32 cellular contexts compared by ENCODE assay signal in the genomic region with DNA sequence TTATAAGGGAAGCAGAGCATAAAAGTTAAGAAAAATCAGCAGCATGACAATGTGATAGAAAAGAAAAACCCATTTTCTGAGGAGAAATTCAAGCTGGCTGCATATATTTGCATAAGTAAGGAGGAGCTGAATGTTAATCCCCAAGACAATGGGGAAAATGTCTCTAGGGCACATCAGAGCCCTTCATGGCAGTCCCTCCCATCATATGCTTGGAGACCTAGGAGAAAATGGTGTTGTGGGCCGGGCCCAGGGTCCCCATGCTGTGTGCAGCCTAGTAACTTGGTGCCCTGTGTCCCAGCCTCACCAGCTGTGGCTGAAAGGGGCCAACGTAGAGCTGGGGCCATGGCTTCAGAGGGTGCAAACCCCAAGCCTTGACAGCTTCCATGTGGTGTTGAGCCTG.
DNase-seq lines count a peak whose midpoint lies in the region; ATAC-seq and TF ChIP-seq lines count a peak whose summit lies in the region.
"Had no signal": no experiment of that assay in that cellular context is flagged by ENCODE, and none has a peak within 500 bp of the region (broad histone marks: within the 10 kb centered on the region; RNA-seq: fewer than 3 reads in every experiment).

No MANE protein-coding gene starts in this region.

- ATAC-seq in WTC11: 0 out of 2 replicates have a peak, but pooled peaks have one; percentile 39
- ATAC-seq: A549; CD8-positive, alpha-beta T cell had no signal

- H3K79me1 ChIP-seq in neuronal stem cell (ENCODE audit: low read depth, low read length): no peaks in the 10 kb centered on the region

- DNase-seq in HAP-1 (ENCODE audit: low spot score in 2 of 2) (peak; percentile 51 to 64), WTC11 (ENCODE audit: low spot score) (no peak), neuronal stem cell (ENCODE audit: low spot score) (no peak), dermis blood vessel endothelial cell (no peak), mesothelial cell of epicardium (ENCODE audit: low spot score in 2 of 2, unreplicated experiment in 2 of 2) (no peak), DMS53 (lab: John Stamatoyannopoulos, UW) (no peak)
- DNase-seq: 8988T; ACHN; AML-193; BE2C; C1 segment of cervical spinal cord; Caco-2; Calu3; CD4-positive, alpha-beta memory T cell; CD4-positive, alpha-beta T cell; CD4-positive, CD25-positive, alpha-beta regulatory T cell; CD8-positive, alpha-beta memory T cell; CD8-positive, alpha-beta T cell; COR-L47; DMS 273 treated with DMSO at 0.1 percent for 48 hours; DMS153; DMS79; DMS79 treated with DMSO at 0.1 percent for 48 hours; DND-41; EL had no signal

- H3K36me3 ChIP-seq in HAP-1 (replicated peaks): no peaks in the 10 kb centered on the region
- H3K36me3 ChIP-seq in neuronal stem cell (replicated peaks in 1 of 2; ENCODE audit: control insufficient read depth in 2 of 2, insufficient read depth in 2 of 2, low read length in 2 of 2): no peaks in the 10 kb centered on the region
- H3K36me3 ChIP-seq: BE2C; BLaER1; BLaER1 treated with 17β-estradiol and CSF1 and Interleukin-3, amounts not matched to agents 10 nM and 100 nM had no signal

- H3K27me3 Mint-ChIP-seq in WTC11 (ENCODE audit: low read depth) (no peaks in the 10 kb centered on the region), mesothelial cell of epicardium (ENCODE audit: low read depth) (peaks cover 3% of the 10 kb centered on the region)
- H3K27me3 Mint-ChIP-seq: B cell had no signal

- no peak overlapping the region for H3K18ac ChIP-seq in neuronal stem cell (ENCODE audit: low read length)

- H3K4ac ChIP-seq in neuronal stem cell (ENCODE audit: low read length): no peak overlapping the region

- no peaks in the 10 kb centered on the region for H3K36me3 Mint-ChIP-seq in WTC11
- H3K36me3 Mint-ChIP-seq in mesothelial cell of epicardium: no peaks in the 10 kb centered on the region
- H3K36me3 Mint-ChIP-seq: CD14-positive monocyte; CD4-positive, alpha-beta memory T cell; CD4-positive, CD25-positive, alpha-beta regulatory T cell; CD8-positive, alpha-beta memory T cell; CD8-positive, alpha-beta T cell had no signal

- H3K4me1 ChIP-seq in HAP-1 (peaks cover 13% of the 10 kb centered on the region), neuronal stem cell (ENCODE audit: control insufficient read depth in 2 of 2, insufficient read depth in 1 of 2, low read depth in 1 of 2, low read length in 2 of 2) (no peaks in the 10 kb centered on the region)
- H3K4me1 ChIP-seq: A549; BE2C; BLaER1; BLaER1 treated with 17β-estradiol and CSF1 and Interleukin-3, amounts not matched to agents 10 nM and 100 nM; Caco-2 had no signal

- no peak overlapping the region for H2BK5ac ChIP-seq in neuronal stem cell (ENCODE audit: low read length)

- no peak overlapping the region for H3K23ac ChIP-seq in neuronal stem cell (ENCODE audit: low read depth, low read length, poor library complexity)

- H2BK15ac ChIP-seq in neuronal stem cell (ENCODE audit: low read length): no peak overlapping the region

- in situ Hi-C loops in HAP-1 (cut with MboI; ENCODE audit: low sequenced_read_pairs): no loop called here

- TF ChIP-seq CTCF in WTC11 (IDR thresholded peaks at IDR 0.05): no peak
- no peak for TF ChIP-seq CTCF in mesothelial cell of epicardium (IDR thresholded peaks at IDR 0.05; ENCODE audit: unreplicated experiment)

- H2BK120ac ChIP-seq in neuronal stem cell (ENCODE audit: low read depth, low read length): no peak overlapping the region

- CTCF ChIA-PET in WTC11 (lab: Charles Lee): no interaction called here

- no peak overlapping the region for H2AFZ ChIP-seq in neuronal stem cell (ENCODE audit: low read length)

- POLR2A ChIA-PET in WTC11 (lab: Charles Lee): no interaction called here

- H3K4me1 Mint-ChIP-seq in WTC11 (peaks cover 5% of the 10 kb centered on the region; the same call in 1 of the 2 replicates), mesothelial cell of epicardium (no peaks in the 10 kb centered on the region)
- H3K4me1 Mint-ChIP-seq: B cell; CD14-positive monocyte; CD4-positive, alpha-beta memory T cell; CD4-positive, CD25-positive, alpha-beta regulatory T cell; CD8-positive, alpha-beta memory T cell had no signal

- no peak overlapping the region for H4K8ac ChIP-seq in neuronal stem cell (ENCODE audit: low read depth, low read length)

- H3K27me3 ChIP-seq in HAP-1 (ENCODE audit: low read depth) (no peaks in the 10 kb centered on the region), neuronal stem cell (ENCODE audit: control insufficient read depth in 3 of 3, insufficient read depth in 3 of 3, low read depth in 1 of 3, low read length in 3 of 3) (no peaks in the 10 kb centered on the region)
- H3K27me3 ChIP-seq: BE2C; BLaER1; BLaER1 treated with 17β-estradiol and CSF1 and Interleukin-3, amounts not matched to agents 10 nM and 100 nM had no signal

- H2BK12ac ChIP-seq in neuronal stem cell (ENCODE audit: low read length): no peak overlapping the region

- H3K4me3 Mint-ChIP-seq in WTC11 (no peak overlapping the region), mesothelial cell of epicardium (no peak overlapping the region)
- H3K4me3 Mint-ChIP-seq: B cell; CD14-positive monocyte; CD4-positive, alpha-beta memory T cell; CD4-positive, alpha-beta T cell; CD4-positive, CD25-positive, alpha-beta regulatory T cell; CD8-positive, alpha-beta memory T cell; CD8-positive, alpha-beta T cell had no signal

- no peak overlapping the region for H3K27ac Mint-ChIP-seq in WTC11
- H3K27ac Mint-ChIP-seq in mesothelial cell of epicardium: no peak overlapping the region
- H3K27ac Mint-ChIP-seq: B cell; CD14-positive monocyte; CD4-positive, alpha-beta memory T cell; CD4-positive, alpha-beta T cell; CD4-positive, CD25-positive, alpha-beta regulatory T cell; CD8-positive, alpha-beta T cell had no signal

- H3K4me2 ChIP-seq in neuronal stem cell (ENCODE audit: insufficient read depth, low read length, poor library complexity, severe bottlenecking): no peak overlapping the region
- H3K4me2 ChIP-seq: A549; BLaER1; BLaER1 treated with 17β-estradiol and CSF1 and Interleukin-3, amounts not matched to agents 10 nM and 100 nM had no signal

- H3K4me3 ChIP-seq in HAP-1 (no peak overlapping the region), neuronal stem cell (ENCODE audit: low read length in 2 of 2) (no peak overlapping the region)
- H3K4me3 ChIP-seq: A549; BLaER1; BLaER1 treated with 17β-estradiol and CSF1 and Interleukin-3, amounts not matched to agents 10 nM and 100 nM had no signal

- no peak overlapping the region for H3K9ac ChIP-seq in neuronal stem cell (ENCODE audit: low read depth, low read length, poor library complexity)
- H3K9ac ChIP-seq: BLaER1; BLaER1 treated with 17β-estradiol and CSF1 and Interleukin-3, amounts not matched to agents 10 nM and 100 nM had no signal

- H2AK5ac ChIP-seq in neuronal stem cell (ENCODE audit: low read depth, low read length): no peak overlapping the region

- H3K14ac ChIP-seq in neuronal stem cell (ENCODE audit: low read length): peak overlapping the region; percentile 44

- WGBS in neuronal stem cell (ENCODE audit: extremely low coverage in 2 of 2, insufficient read length in 2 of 2, insufficient replicate concordance in 1 of 2), 2 donors: no CpG with 5 or more reads among the region's 2 CpGs

- no peak overlapping the region for H4K91ac ChIP-seq in neuronal stem cell (ENCODE audit: low read depth, low read length, poor library complexity)

- H3K27ac ChIP-seq in neuronal stem cell (replicated peaks; ENCODE audit: low read length): no peak overlapping the region
- H3K27ac ChIP-seq: 22Rv1; A549; BLaER1; BLaER1 treated with 17β-estradiol and CSF1 and Interleukin-3, amounts not matched to agents 10 nM and 100 nM; C4-2B had no signal

- peaks cover 3% of the 10 kb centered on the region; the same call in 1 of the 2 replicates for H3K9me3 ChIP-seq in HAP-1
- H3K9me3 ChIP-seq in neuronal stem cell (replicated peaks in 1 of 2; ENCODE audit: control insufficient read depth in 2 of 2, insufficient read depth in 1 of 2, low read depth in 1 of 2, low read length in 2 of 2): no peaks in the 10 kb centered on the region
- H3K9me3 ChIP-seq: A549; BE2C; BLaER1; BLaER1 treated with 17β-estradiol and CSF1 and Interleukin-3, amounts not matched to agents 10 nM and 100 nM; Caco-2 had no signal

- peaks cover 36% of the 10 kb centered on the region for H3K9me3 Mint-ChIP-seq in WTC11
- peaks cover 21% of the 10 kb centered on the region for H3K9me3 Mint-ChIP-seq in mesothelial cell of epicardium
- H3K9me3 Mint-ChIP-seq: CD8-positive, alpha-beta T cell had no signal

TF ChIP-seq in WTC11, 78 proteins besides CTCF, POLR2A, EP300 and RAD21:
- TF ChIP-seq ZNF281 (CRISPR knock-in tag; IDR thresholded peaks at IDR 0.05) (no peak), ELF4 (CRISPR knock-in tag; IDR thresholded peaks at IDR 0.05; ENCODE audit: low read depth) (no peak), PRRX2 (CRISPR knock-in tag; IDR thresholded peaks at IDR 0.05) (no peak), ATF3 (CRISPR knock-in tag; conservative IDR thresholded peaks at IDR 0.05) (no peak)

Comparison
In these comparisons a context has a peak if more than half of its experiments do, and no peak if none do; other contexts are left out.
1. DNase-seq: peak in HAP-1 (2 of 2); none in WTC11 (single experiment), neuronal stem cell (single experiment), dermis blood vessel endothelial cell (single experiment), mesothelial cell of epicardium (0 of 2) and DMS53 (single experiment).